ENCODE assay signal across 1 cellular context in genomic region chr1:58782308-58783089, GRCh38.
TF ChIP-seq lines count a peak whose summit lies in the region.

No MANE protein-coding gene starts in this region.

TF ChIP-seq in HepG2, 621 proteins besides CTCF, POLR2A, EP300 and RAD21 (continued from another document and continues in another):
- TF ChIP-seq ZBTB26 (CRISPR knock-in tag; IDR thresholded peaks at IDR 0.05; ENCODE audit: borderline replicate concordance): no peak
- TF ChIP-seq THAP8 (CRISPR knock-in tag; IDR thresholded peaks at IDR 0.05; ENCODE audit: borderline replicate concordance): 0 out of 2 replicates have a peak, but pooled peaks have one; percentile 70
- 0 out of 2 replicates have a peak, but pooled peaks have one; percentile 81 for TF ChIP-seq CSRNP1 (CRISPR knock-in tag; IDR thresholded peaks at IDR 0.05)
- peak; percentile 53; the same call in 1 of the 2 replicates for TF ChIP-seq HOXD1 (CRISPR knock-in tag; IDR thresholded peaks at IDR 0.05)
- TF ChIP-seq NR3C1 (CRISPR knock-in tag; IDR thresholded peaks at IDR 0.05): no peak
- peak; percentile 56; the same call in 1 of the 2 replicates for TF ChIP-seq TFDP2 (CRISPR knock-in tag; IDR thresholded peaks at IDR 0.05)
- peak; percentile 73; the same call in 1 of the 2 replicates for TF ChIP-seq ZNF766 (CRISPR knock-in tag; IDR thresholded peaks at IDR 0.05; ENCODE audit: borderline replicate concordance)
- peak; percentile 63; the same call in 1 of the 2 replicates for TF ChIP-seq NKX3-1 (CRISPR knock-in tag; IDR thresholded peaks at IDR 0.05)
- 0 out of 2 replicates have a peak, but pooled peaks have one; percentile 34 for TF ChIP-seq ZNF670 (CRISPR knock-in tag; IDR thresholded peaks at IDR 0.05; ENCODE audit: borderline replicate concordance)
- 0 out of 2 replicates have a peak, but pooled peaks have one; percentile 37 for TF ChIP-seq KIAA2018 (CRISPR knock-in tag; IDR thresholded peaks at IDR 0.05; ENCODE audit: borderline replicate concordance)
- TF ChIP-seq ZNF644 (CRISPR knock-in tag; IDR thresholded peaks at IDR 0.05; ENCODE audit: low read depth): no peak
- TF ChIP-seq ZNF512 (CRISPR knock-in tag; IDR thresholded peaks at IDR 0.05): no peak
- no peak for TF ChIP-seq ZNF33B (CRISPR knock-in tag; IDR thresholded peaks at IDR 0.05)
- TF ChIP-seq TBL1XR1 (IDR thresholded peaks at IDR 0.05; ENCODE audit: borderline replicate concordance, low read length, partially characterized antibody): peak; percentile 52
- peak; percentile 73 for TF ChIP-seq STAG1 (CRISPR knock-in tag; IDR thresholded peaks at IDR 0.05)
- TF ChIP-seq KAT8 (CRISPR knock-in tag; IDR thresholded peaks at IDR 0.05): no peak
- peak; percentile 49 for TF ChIP-seq ZFX (CRISPR knock-in tag; IDR thresholded peaks at IDR 0.05; ENCODE audit: low read depth)
- TF ChIP-seq ZNF235 (CRISPR knock-in tag; IDR thresholded peaks at IDR 0.05; ENCODE audit: borderline replicate concordance): peak; percentile 80; the same call in 1 of the 2 replicates
- TF ChIP-seq U2AF2 (IDR thresholded peaks at IDR 0.05; ENCODE audit: low read depth, low read length): no peak
- no peak for TF ChIP-seq ZNF577 (CRISPR knock-in tag; IDR thresholded peaks at IDR 0.05; ENCODE audit: borderline replicate concordance, low read depth)
- TF ChIP-seq RBFOX2 (IDR thresholded peaks at IDR 0.05; ENCODE audit: low read depth, low read length): peak; percentile 90
- peak; percentile 79 for TF ChIP-seq NR0B2 (CRISPR knock-in tag; IDR thresholded peaks at IDR 0.05)
- TF ChIP-seq ATF7 (IDR thresholded peaks at IDR 0.05): no peak
- TF ChIP-seq ATF7 (CRISPR knock-in tag; IDR thresholded peaks at IDR 0.05): 0 out of 2 replicates have a peak, but pooled peaks have one; percentile 21
- no peak for TF ChIP-seq FOXO1 (CRISPR knock-in tag; IDR thresholded peaks at IDR 0.05)
- TF ChIP-seq POGK (CRISPR knock-in tag; conservative IDR thresholded peaks at IDR 0.05): 0 out of 2 replicates have a peak, but pooled peaks have one; percentile 38
- TF ChIP-seq FLYWCH1 (CRISPR knock-in tag; IDR thresholded peaks at IDR 0.05): no peak
- TF ChIP-seq HDAC1 (CRISPR knock-in tag; IDR thresholded peaks at IDR 0.05): peak; percentile 66
- TF ChIP-seq ZNF280D (CRISPR knock-in tag; IDR thresholded peaks at IDR 0.05): no peak
- 0 out of 2 replicates have a peak, but pooled peaks have one; percentile 33 for TF ChIP-seq ELF3 (CRISPR knock-in tag; IDR thresholded peaks at IDR 0.05)
- TF ChIP-seq SNAPC2 (CRISPR knock-in tag; IDR thresholded peaks at IDR 0.05): 0 out of 2 replicates have a peak, but pooled peaks have one; percentile 15
